In genomic region chr17:77245162-77245926, GRCh38 we compare ENCODE assay signal across 16 cellular contexts.
DNase-seq lines count a peak whose midpoint lies in the region; ATAC-seq and TF ChIP-seq lines count a peak whose summit lies in the region.
"Had no signal": no experiment of that assay in that cellular context is flagged by ENCODE, and none has a peak within 500 bp of the region (broad histone marks: within the 10 kb centered on the region; RNA-seq: fewer than 3 reads in every experiment).

No MANE protein-coding gene starts in this region.

- POLR2A ChIA-PET in activated naive CD8-positive, alpha-beta T cell treated with anti-CD3 and anti-CD28 coated beads, Interleukin-2, amount 10 ng/mL, durations not matched to agents 7 days and 5 days (lab: Charles Lee) = no interaction called here
- POLR2A ChIA-PET in Caco-2 (lab: Charles Lee) = no interaction called here

- no TSS peak for BruUV-seq in Caco-2 (replicated peaks; lab: Mats Ljungman, UMichigan)

- DNase-seq in activated naive CD8-positive, alpha-beta T cell treated with anti-CD3 and anti-CD28 coated beads, Interleukin-2, amount 10 ng/mL, durations not matched to agents 7 days and 5 days = no peak
- DNase-seq in activated naive CD8-positive, alpha-beta T cell treated with anti-CD3 and anti-CD28 coated beads, Interleukin-2, amount 50 U/mL, for 24 hours = no peak
- DNase-seq in transverse colon (peak; percentile 45), dermis blood vessel endothelial cell (no peak), Caco-2 (no peak), HPDE6-E6E7 (ENCODE audit: extremely low spot score) (no peak)
- DNase-seq: activated B cell treated with CpG ODN at 0.5 μM for 24 hours; activated effector memory CD4-positive, alpha-beta T cell treated with anti-CD3 and anti-CD28 coated beads, Interleukin-2, amount 50 U/mL, for 16 hours; immature natural killer cell; NCI-H524; retina; SHP77 treated with DMSO at 0.1 percent for 48 hours had no signal

- 48 to 68% methylated on average over 6 to 18 of the region's 18 CpGs for WGBS in transverse colon (ENCODE audit: low coverage in 1 of 2), 2 donors

- no peak for TF ChIP-seq POLR2A in transverse colon (IDR thresholded peaks at IDR 0.05)

- CTCF ChIA-PET in Caco-2 (lab: Charles Lee) = no interaction called here

- H3K27ac ChIP-seq in transverse colon = no peak overlapping the region
- H3K27ac ChIP-seq: HL-60, thoracic aorta had no signal

- peak overlapping the region; percentile 19 for H3K4me3 Mint-ChIP-seq in activated naive CD8-positive, alpha-beta T cell treated with anti-CD3 and anti-CD28 coated beads, Interleukin-2, amount 10 ng/mL, durations not matched to agents 7 days and 5 days
- H3K4me3 Mint-ChIP-seq in activated naive CD8-positive, alpha-beta T cell treated with anti-CD3 and anti-CD28 coated beads, Interleukin-2, amount 50 U/mL, for 24 hours = no peak overlapping the region
- H3K4me3 Mint-ChIP-seq in Caco-2 (ENCODE audit: unreplicated experiment) = no peak overlapping the region

- H3K9me3 Mint-ChIP-seq in activated naive CD8-positive, alpha-beta T cell treated with anti-CD3 and anti-CD28 coated beads, Interleukin-2, amount 10 ng/mL, durations not matched to agents 7 days and 5 days = no peaks in the 10 kb centered on the region
- H3K9me3 Mint-ChIP-seq in activated naive CD8-positive, alpha-beta T cell treated with anti-CD3 and anti-CD28 coated beads, Interleukin-2, amount 50 U/mL, for 24 hours = no peaks in the 10 kb centered on the region
- no peaks in the 10 kb centered on the region for H3K9me3 Mint-ChIP-seq in Caco-2 (ENCODE audit: unreplicated experiment)
- H3K9me3 Mint-ChIP-seq: activated B cell treated with CpG ODN at 0.5 μM for 24 hours, immature natural killer cell had no signal

- H3K36me3 ChIP-seq in transverse colon (no peaks in the 10 kb centered on the region), Caco-2 (ENCODE audit: control insufficient read depth, insufficient read depth, low read length) (no peaks in the 10 kb centered on the region)
- H3K36me3 ChIP-seq: thoracic aorta had no signal

- H3K4me3 ChIP-seq in transverse colon (no peak overlapping the region), Caco-2 (ENCODE audit: low read depth, low read length) (no peak overlapping the region)
- H3K4me3 ChIP-seq: thoracic aorta had no signal

- H3K4me1 ChIP-seq in transverse colon (peaks cover 6 to 11% (median 10%) of the 10 kb centered on the region in 4 donors), Caco-2 (peaks cover 9% of the 10 kb centered on the region)

- in situ Hi-C loops in transverse colon (cut with MboI; ENCODE audit: low pct_ligation_motif_present in 1 of 4, low pct_unique_long_range_greater_than_20kb in 1 of 4, low sequenced_read_pairs in 3 of 4) = loop anchor here in 2 of 4 donors (5.0 to 10.0 kb wide), 2 partner anchors 158 to 161 kb away; no protein-coding TSS in a partner anchor

- no peaks in the 10 kb centered on the region for H3K9me3 ChIP-seq in transverse colon
- H3K9me3 ChIP-seq in Caco-2 = no peaks in the 10 kb centered on the region
- H3K9me3 ChIP-seq: thoracic aorta had no signal

- no peak for TF ChIP-seq EP300 in transverse colon (IDR thresholded peaks at IDR 0.05; ENCODE audit: low read depth)

- H3K36me3 Mint-ChIP-seq in activated naive CD8-positive, alpha-beta T cell treated with anti-CD3 and anti-CD28 coated beads, Interleukin-2, amount 10 ng/mL, durations not matched to agents 7 days and 5 days = no peaks in the 10 kb centered on the region
- H3K36me3 Mint-ChIP-seq in activated naive CD8-positive, alpha-beta T cell treated with anti-CD3 and anti-CD28 coated beads, Interleukin-2, amount 50 U/mL, for 24 hours (ENCODE audit: low read depth) = no peaks in the 10 kb centered on the region
- no peaks in the 10 kb centered on the region for H3K36me3 Mint-ChIP-seq in Caco-2 (ENCODE audit: insufficient read depth, unreplicated experiment)
- H3K36me3 Mint-ChIP-seq: immature natural killer cell had no signal

- H3K4me1 Mint-ChIP-seq in activated naive CD8-positive, alpha-beta T cell treated with anti-CD3 and anti-CD28 coated beads, Interleukin-2, amount 10 ng/mL, durations not matched to agents 7 days and 5 days = peaks cover 22% of the 10 kb centered on the region
- H3K4me1 Mint-ChIP-seq in activated naive CD8-positive, alpha-beta T cell treated with anti-CD3 and anti-CD28 coated beads, Interleukin-2, amount 50 U/mL, for 24 hours = peaks cover 7% of the 10 kb centered on the region
- H3K4me1 Mint-ChIP-seq in Caco-2 (ENCODE audit: low read depth, unreplicated experiment) = no peaks in the 10 kb centered on the region

- peaks cover 11% of the 10 kb centered on the region for H3K27me3 Mint-ChIP-seq in activated naive CD8-positive, alpha-beta T cell treated with anti-CD3 and anti-CD28 coated beads, Interleukin-2, amount 10 ng/mL, durations not matched to agents 7 days and 5 days
- peaks cover 31% of the 10 kb centered on the region for H3K27me3 Mint-ChIP-seq in activated naive CD8-positive, alpha-beta T cell treated with anti-CD3 and anti-CD28 coated beads, Interleukin-2, amount 50 U/mL, for 24 hours
- peaks cover 3% of the 10 kb centered on the region for H3K27me3 Mint-ChIP-seq in Caco-2 (ENCODE audit: insufficient read depth, unreplicated experiment)

- peak; percentile 22 for ATAC-seq in activated naive CD8-positive, alpha-beta T cell treated with anti-CD3 and anti-CD28 coated beads, Interleukin-2, amount 10 ng/mL, durations not matched to agents 7 days and 5 days (ENCODE audit: low read depth)
- ATAC-seq in activated naive CD8-positive, alpha-beta T cell treated with anti-CD3 and anti-CD28 coated beads, Interleukin-2, amount 50 U/mL, for 24 hours = no peak
- ATAC-seq in GM21515 (IDR thresholded peaks at IDR 0.05; ENCODE audit: unreplicated experiment) = peak; percentile 54
- ATAC-seq in HG03108 (IDR thresholded peaks at IDR 0.05; ENCODE audit: unreplicated experiment) = peak; percentile 72

- H3K27ac Mint-ChIP-seq in activated naive CD8-positive, alpha-beta T cell treated with anti-CD3 and anti-CD28 coated beads, Interleukin-2, amount 10 ng/mL, durations not matched to agents 7 days and 5 days = peak overlapping the region; percentile 83
- no peak overlapping the region for H3K27ac Mint-ChIP-seq in activated naive CD8-positive, alpha-beta T cell treated with anti-CD3 and anti-CD28 coated beads, Interleukin-2, amount 50 U/mL, for 24 hours
- no peak overlapping the region for H3K27ac Mint-ChIP-seq in Caco-2 (ENCODE audit: unreplicated experiment)
- H3K27ac Mint-ChIP-seq: activated B cell treated with CpG ODN at 0.5 μM for 24 hours had no signal

- H3K27me3 ChIP-seq in transverse colon = peaks cover 24% of the 10 kb centered on the region
- no peaks in the 10 kb centered on the region for H3K27me3 ChIP-seq in Caco-2 (replicated peaks; ENCODE audit: control insufficient read depth, insufficient read depth, low read length)

- TF ChIP-seq CTCF in transverse colon (IDR thresholded peaks at IDR 0.05) = no peak
- TF ChIP-seq CTCF in Caco-2 (IDR thresholded peaks at IDR 0.05; ENCODE audit: insufficient read depth in 1 of 2, low read depth in 1 of 2, low read length in 1 of 2, severe bottlenecking in 1 of 2, unreplicated experiment in 1 of 2) = no peak

- intact Hi-C loops in transverse colon (cut with DNase I; ENCODE audit: low total_unique reads) = no loop called here
- intact Hi-C loops in Caco-2 (cut with micrococcal nuclease; ENCODE audit: unreplicated experiment) = no loop called here
